Comparison of ENCODE assay signal across 9 cellular contexts in the genomic region with DNA sequence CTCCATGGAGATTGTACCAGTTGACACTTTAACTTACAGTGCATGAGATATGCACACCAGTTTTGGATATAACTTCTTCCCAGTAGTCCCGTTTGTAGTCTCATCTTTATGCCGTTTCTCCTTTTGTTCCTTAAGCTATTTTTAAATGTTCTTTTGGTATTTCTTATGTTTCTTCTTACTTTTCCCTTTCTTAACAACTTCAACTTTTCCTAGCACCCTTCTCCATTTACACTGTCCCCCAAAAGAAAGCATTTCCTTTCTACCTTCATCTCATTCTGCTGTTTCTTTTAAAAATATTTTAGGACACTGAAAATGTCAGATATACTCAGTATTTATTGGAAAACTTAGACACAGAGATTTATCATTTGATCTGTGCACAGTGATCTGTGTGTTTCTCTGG. TPM values are rescaled to one million over a fixed set of nuclear protein-coding genes. Genes with fewer than 3 reads are reported as not detected.
DNase-seq lines count a peak whose midpoint lies in the region; ATAC-seq, FAIRE-seq and TF ChIP-seq lines count a peak whose summit lies in the region.
"Had no signal": no experiment of that assay in that cellular context is flagged by ENCODE, and none has a peak within 500 bp of the region (broad histone marks: within the 10 kb centered on the region; RNA-seq: fewer than 3 reads in every experiment).

No MANE protein-coding gene starts in this region.

- no peak overlapping the region for H2AFZ ChIP-seq in ACC112 (ENCODE audit: low read length, unreplicated experiment)

- TF ChIP-seq CTCF in HFFc6 (IDR thresholded peaks at IDR 0.05) (no peak), astrocyte of the cerebellum (IDR thresholded peaks at IDR 0.05; ENCODE audit: low read depth, low read length, missing control alignments) (no peak)

- H3K9me3 Mint-ChIP-seq in HFFc6 = no peaks in the 10 kb centered on the region
- H3K9me3 Mint-ChIP-seq in memory B cell = no peaks in the 10 kb centered on the region

- peaks cover 76% of the 10 kb centered on the region for H3K79me2 ChIP-seq in ACC112 (ENCODE audit: control insufficient read depth, insufficient read depth, low read length, unreplicated experiment)

- H3K4me3 Mint-ChIP-seq in HFFc6 = peak overlapping the region; percentile 100
- H3K4me3 Mint-ChIP-seq in memory B cell = peak overlapping the region; percentile 40

- H3K27ac Mint-ChIP-seq in HFFc6 (peak overlapping the region; percentile 36), memory B cell (peak overlapping the region; percentile 91)

- H3K4me1 Mint-ChIP-seq in HFFc6 (ENCODE audit: low read depth) = peaks cover 60% of the 10 kb centered on the region
- H3K4me1 Mint-ChIP-seq in memory B cell = peaks cover 28% of the 10 kb centered on the region

- peaks cover 7% of the 10 kb centered on the region for H3K27me3 Mint-ChIP-seq in HFFc6 (ENCODE audit: insufficient read depth)
- H3K27me3 Mint-ChIP-seq in memory B cell = no peaks in the 10 kb centered on the region

- ATAC-seq in memory B cell (ENCODE audit: low read depth) (no peak), GM21423 (IDR thresholded peaks at IDR 0.05; ENCODE audit: unreplicated experiment) (no peak), HG02852 (IDR thresholded peaks at IDR 0.05; ENCODE audit: unreplicated experiment) (no peak)

- no peak overlapping the region for H3K27ac ChIP-seq in ACC112 (ENCODE audit: low read depth, low read length)

- H3K4me1 ChIP-seq in ACC112 (ENCODE audit: control insufficient read depth, insufficient read depth, low read length, unreplicated experiment) = peaks cover 21% of the 10 kb centered on the region

- in situ Hi-C loops in astrocyte of the cerebellum (cut with HindIII; ENCODE audit: low sequenced_read_pairs) = no loop called here

- H3K36me3 Mint-ChIP-seq in HFFc6 (ENCODE audit: low read depth) (peaks cover 24% of the 10 kb centered on the region), memory B cell (peaks cover 9% of the 10 kb centered on the region)

- DNase-seq in HFFc6 = no peak
- DNase-seq in astrocyte of the cerebellum (ENCODE audit: low read depth) = no peak
- no peak for DNase-seq in memory B cell (ENCODE audit: low spot score in 2 of 2)
- no peak for DNase-seq in RCC 7860 (ENCODE audit: low spot score)
- DNase-seq in NCI-H1930 (lab: John Stamatoyannopoulos, UW) = no peak
- DNase-seq: activated gamma-delta T cell had no signal

- peaks cover 8% of the 10 kb centered on the region; the same call in 1 of the 2 replicates for H3K36me3 ChIP-seq in ACC112 (ENCODE audit: insufficient read depth, low read length)

- H3K4me3 ChIP-seq in ACC112 (ENCODE audit: low read depth, low read length) (peak overlapping the region; percentile 96), astrocyte of the cerebellum (ENCODE audit: low read depth, low read length) (peak overlapping the region; percentile 95)

- FAIRE-seq in RCC 7860 (lab: Jason Lieb, UNC) = no peak

- no peaks in the 10 kb centered on the region for H3K27me3 ChIP-seq in ACC112 (ENCODE audit: insufficient read depth, low read length)

RNA-seq across cellular contexts. Expression of a gene that starts 1.5 kb away (rescaled TPM):
- total RNA-seq in HFFc6 (2021; fragmentation: NEBNext Ultra II Directional; extraction: Animal tissue kit (Norgen Biotek cat#: 25700)) = 100 to 1,000 TPM; 170 to 191 (median 183) TPM

RNA-seq across cellular contexts. Expression of a gene that starts 4.4 kb away (rescaled TPM):
- 10 to 100 TPM; 23.9 to 28.2 (median 25.5) TPM for total RNA-seq in HFFc6 (2021; fragmentation: NEBNext Ultra II Directional; extraction: Animal tissue kit (Norgen Biotek cat#: 25700))

RNA-seq across cellular contexts. Expression of a gene that starts 51.7 kb away (rescaled TPM):
- 10 to 100 TPM; 50.1 to 66.3 (median 57.7) TPM for total RNA-seq in HFFc6 (2021; fragmentation: NEBNext Ultra II Directional; extraction: Animal tissue kit (Norgen Biotek cat#: 25700))
